ENCODE assay signal across 8 cellular contexts in genomic region chr17:17354560-17355357, GRCh38. TPM values are rescaled to one million over a fixed set of nuclear protein-coding genes. Genes with fewer than 3 reads are reported as not detected.
DNase-seq lines count a peak whose midpoint lies in the region; ATAC-seq and TF ChIP-seq lines count a peak whose summit lies in the region.

No MANE protein-coding gene starts in this region.

- POLR2A ChIA-PET in activated CD8-positive, alpha-beta T cell treated with anti-CD3 and anti-CD28 coated beads for 36 hours (lab: Charles Lee), result interaction anchor here (0.6 to 0.7 kb wide), 2 partner anchors 246 to 287 kb away, joined by 3 to 4 read pairs; no protein-coding TSS in a partner anchor

- H3K27me3 Mint-ChIP-seq in HFFc6 (ENCODE audit: insufficient read depth) (peaks cover 8% of the 10 kb centered on the region), memory B cell (peaks cover 5% of the 10 kb centered on the region)
- no peaks in the 10 kb centered on the region for H3K27me3 Mint-ChIP-seq in activated CD8-positive, alpha-beta T cell treated with anti-CD3 and anti-CD28 coated beads for 36 hours

- peak; percentile 22 to 35 for DNase-seq in AML-193 (lab: John Stamatoyannopoulos, UW)
- DNase-seq in HFFc6, result peak; percentile 36
- peak; percentile 85 for DNase-seq in NCI-H748 (lab: John Stamatoyannopoulos, UW; ENCODE audit: unreplicated experiment)
- peak; percentile 83 for DNase-seq in activated CD8-positive, alpha-beta T cell treated with anti-CD3 and anti-CD28 coated beads for 36 hours
- peak; percentile 69 for DNase-seq in effector CD4-positive, alpha-beta T cell
- peak; percentile 74 to 76 for DNase-seq in memory B cell (ENCODE audit: low spot score in 2 of 2)
- DNase-seq in stimulated activated CD8-positive, alpha-beta memory T cell treated with anti-CD3 and anti-CD28 coated beads, Interleukin-2, amount 100 ng/mL, for 1 hour (ENCODE audit: low read depth in 2 of 2), result peak; percentile 58 to 59
- DNase-seq in cortex of kidney (lab: John Stamatoyannopoulos, UW), result no peak

- H3K36me3 Mint-ChIP-seq in HFFc6 (ENCODE audit: low read depth) (peaks cover 4% of the 10 kb centered on the region), memory B cell (no peaks in the 10 kb centered on the region)
- no peaks in the 10 kb centered on the region for H3K36me3 Mint-ChIP-seq in activated CD8-positive, alpha-beta T cell treated with anti-CD3 and anti-CD28 coated beads for 36 hours (ENCODE audit: low read depth)

- H3K9me3 Mint-ChIP-seq in HFFc6 (peaks cover 11% of the 10 kb centered on the region), memory B cell (peaks cover 2% of the 10 kb centered on the region)
- H3K9me3 Mint-ChIP-seq in activated CD8-positive, alpha-beta T cell treated with anti-CD3 and anti-CD28 coated beads for 36 hours, result peaks cover 4% of the 10 kb centered on the region

- H3K4me1 Mint-ChIP-seq in HFFc6 (ENCODE audit: low read depth), result peaks cover 24% of the 10 kb centered on the region
- no peaks in the 10 kb centered on the region for H3K4me1 Mint-ChIP-seq in activated CD8-positive, alpha-beta T cell treated with anti-CD3 and anti-CD28 coated beads for 36 hours (ENCODE audit: low read depth)
- H3K4me1 Mint-ChIP-seq in memory B cell, result no peaks in the 10 kb centered on the region

- intact Hi-C loops in activated CD8-positive, alpha-beta T cell treated with anti-CD3 and anti-CD28 coated beads for 36 hours (cut with micrococcal nuclease), result loop anchor here (2.0 to 10.0 kb wide), 2 partner anchors 140 to 288 kb away; partner anchors contain the start of gene RASD1

- TF ChIP-seq CTCF in HFFc6 (IDR thresholded peaks at IDR 0.05), result peak; percentile 98
- TF ChIP-seq CTCF in activated CD8-positive, alpha-beta T cell treated with anti-CD3 and anti-CD28 coated beads for 36 hours (IDR thresholded peaks at IDR 0.05), result peak; percentile 96

- no peak overlapping the region for H3K27ac Mint-ChIP-seq in HFFc6
- no peak overlapping the region for H3K27ac Mint-ChIP-seq in activated CD8-positive, alpha-beta T cell treated with anti-CD3 and anti-CD28 coated beads for 36 hours
- no peak overlapping the region for H3K27ac Mint-ChIP-seq in memory B cell

- no peak overlapping the region for H3K4me3 Mint-ChIP-seq in HFFc6
- no peak overlapping the region for H3K4me3 Mint-ChIP-seq in activated CD8-positive, alpha-beta T cell treated with anti-CD3 and anti-CD28 coated beads for 36 hours
- H3K4me3 Mint-ChIP-seq in memory B cell, result no peak overlapping the region

- peak; percentile 76 for ATAC-seq in activated CD8-positive, alpha-beta T cell treated with anti-CD3 and anti-CD28 coated beads for 36 hours
- ATAC-seq in memory B cell (ENCODE audit: low read depth), result peak; percentile 85

- CTCF ChIA-PET in activated CD8-positive, alpha-beta T cell treated with anti-CD3 and anti-CD28 coated beads for 36 hours (lab: Charles Lee), result interaction anchor here (0.6 to 5.7 kb wide), 37 partner anchors 10 to 311 kb away, joined by 3 to 65 read pairs (median 4); partner anchors contain the start of gene RASD1

RNA-seq across cellular contexts. Expression of gene NT5M, which starts 51.6 kb away (rescaled TPM):
- under 1 TPM; 0.20 to 0.83 (median 0.60) TPM for total RNA-seq in HFFc6 (2021; fragmentation: NEBNext Ultra II Directional; extraction: Animal tissue kit (Norgen Biotek cat#: 25700))
- 1 to 10 TPM; 8.3 to 9.4 TPM for total RNA-seq in activated CD8-positive, alpha-beta T cell treated with anti-CD3 and anti-CD28 coated beads for 36 hours

Comparison
In these comparisons a context has a peak if more than half of its experiments do, and no peak if none do; other contexts are left out.
1. RNA of gene NT5M, which starts 51.6 kb away (total RNA-seq): 8.3 to 9.4 TPM in activated CD8-positive, alpha-beta T cell treated with anti-CD3 and anti-CD28 coated beads for 36 hours; 0.20 to 0.83 TPM in HFFc6; every median in the first group is over 4 times any median in the second.